In genomic region chr19:52307275-52307674, GRCh38 we compare ENCODE assay signal across 14 cellular contexts. TPM values are rescaled to one million over a fixed set of nuclear protein-coding genes. Genes with fewer than 3 reads are reported as not detected.
A peak's percentile ranks its signal among the peaks of the same experiment; 100 is the strongest.
DNase-seq lines count a peak whose midpoint lies in the region; ATAC-seq and TF ChIP-seq lines count a peak whose summit lies in the region.
"Had no signal": no experiment of that assay in that cellular context is flagged by ENCODE, and none has a peak within 500 bp of the region (broad histone marks: within the 10 kb centered on the region; RNA-seq: fewer than 3 reads in every experiment).

No MANE protein-coding gene starts in this region.

- H3K27ac ChIP-seq in Karpas-422 (ENCODE audit: low read length) (no peak overlapping the region), neural progenitor cell (no peak overlapping the region)
- H3K27ac ChIP-seq: uterus had no signal

- no peak overlapping the region for H3K27ac Mint-ChIP-seq in activated CD8-positive, alpha-beta T cell treated with anti-CD3 and anti-CD28 coated beads, Interleukin-2, amount 10 ng/mL, durations not matched to agents 7 days and 5 days
- no peak overlapping the region for H3K27ac Mint-ChIP-seq in activated CD8-positive, alpha-beta T cell treated with anti-CD3 and anti-CD28 coated beads for 36 hours
- H3K27ac Mint-ChIP-seq in neural progenitor cell: no peak overlapping the region
- H3K27ac Mint-ChIP-seq: activated T-cell treated with anti-CD3 and anti-CD28 coated beads, Interleukin-2, amount 50 U/mL, for 24 hours had no signal

- H4K20me1 ChIP-seq in Karpas-422 (ENCODE audit: insufficient read depth, low read depth, low read length): no peaks in the 10 kb centered on the region
- H4K20me1 ChIP-seq in neural progenitor cell (ENCODE audit: low read depth): no peaks in the 10 kb centered on the region

- H3K36me3 Mint-ChIP-seq in activated CD8-positive, alpha-beta T cell treated with anti-CD3 and anti-CD28 coated beads, Interleukin-2, amount 10 ng/mL, durations not matched to agents 7 days and 5 days (ENCODE audit: low read depth): peaks cover 85% of the 10 kb centered on the region
- H3K36me3 Mint-ChIP-seq in activated CD8-positive, alpha-beta T cell treated with anti-CD3 and anti-CD28 coated beads for 36 hours (ENCODE audit: low read depth): peaks cover 82% of the 10 kb centered on the region
- peaks cover 75% of the 10 kb centered on the region for H3K36me3 Mint-ChIP-seq in neural progenitor cell

- H3K9ac ChIP-seq in Karpas-422 (ENCODE audit: low read length) (no peak overlapping the region), neural progenitor cell (no peak overlapping the region)

- peaks cover 4% of the 10 kb centered on the region for H3F3A ChIP-seq in neural progenitor cell (ENCODE audit: low read depth)

- intact Hi-C loops in activated CD8-positive, alpha-beta T cell treated with anti-CD3 and anti-CD28 coated beads for 36 hours (cut with micrococcal nuclease): no loop called here

- peaks cover 93% of the 10 kb centered on the region for H3K36me3 ChIP-seq in Karpas-422 (ENCODE audit: insufficient read depth, low read length)
- H3K36me3 ChIP-seq in neural progenitor cell: peaks cover 61% of the 10 kb centered on the region
- H3K36me3 ChIP-seq: uterus had no signal

- peak; percentile 22 for DNase-seq in activated CD8-positive, alpha-beta T cell treated with anti-CD3 and anti-CD28 coated beads, Interleukin-2, amount 10 ng/mL, durations not matched to agents 7 days and 5 days
- DNase-seq in activated CD8-positive, alpha-beta T cell treated with anti-CD3 and anti-CD28 coated beads for 36 hours: no peak
- DNase-seq in Karpas-422 (peak; percentile 64), choroid plexus epithelial cell (ENCODE audit: low read depth) (peak; percentile 36), neural progenitor cell (ENCODE audit: low spot score) (peak; percentile 16), NCI-H82 treated with DMSO at 0.1 percent for 48 hours (lab: John Stamatoyannopoulos, UW; ENCODE audit: unreplicated experiment) (no peak), NCI-H128 (lab: John Stamatoyannopoulos, UW; ENCODE audit: unreplicated experiment) (no peak), putamen (ENCODE audit: low spot score) (no peak)
- DNase-seq: activated T-cell treated with anti-CD3 and anti-CD28 coated beads, Interleukin-2, amount 50 U/mL, for 24 hours; BE2C; naive B cell; NCI-H2081 treated with DMSO at 0.1 percent for 48 hours; uterus had no signal

- H3K4me3 ChIP-seq in Karpas-422 (ENCODE audit: low read length) (no peak overlapping the region), choroid plexus epithelial cell (ENCODE audit: low read depth, low read length) (no peak overlapping the region), neural progenitor cell (no peak overlapping the region)
- H3K4me3 ChIP-seq: uterus had no signal

- POLR2A ChIA-PET in activated CD8-positive, alpha-beta T cell treated with anti-CD3 and anti-CD28 coated beads, Interleukin-2, amount 10 ng/mL, durations not matched to agents 7 days and 5 days (lab: Charles Lee): no interaction called here
- POLR2A ChIA-PET in activated CD8-positive, alpha-beta T cell treated with anti-CD3 and anti-CD28 coated beads for 36 hours (lab: Charles Lee): no interaction called here

- no peak for TF ChIP-seq CTCF in activated CD8-positive, alpha-beta T cell treated with anti-CD3 and anti-CD28 coated beads for 36 hours (IDR thresholded peaks at IDR 0.05)
- TF ChIP-seq CTCF in choroid plexus epithelial cell (conservative IDR thresholded peaks at IDR 0.05; ENCODE audit: low read depth, low read length) (no peak), neural progenitor cell (IDR thresholded peaks at IDR 0.05) (no peak)

- no peak overlapping the region for H3K4me3 Mint-ChIP-seq in activated CD8-positive, alpha-beta T cell treated with anti-CD3 and anti-CD28 coated beads, Interleukin-2, amount 10 ng/mL, durations not matched to agents 7 days and 5 days
- no peak overlapping the region for H3K4me3 Mint-ChIP-seq in activated CD8-positive, alpha-beta T cell treated with anti-CD3 and anti-CD28 coated beads for 36 hours
- H3K4me3 Mint-ChIP-seq in neural progenitor cell: no peak overlapping the region
- H3K4me3 Mint-ChIP-seq: activated T-cell treated with anti-CD3 and anti-CD28 coated beads, Interleukin-2, amount 50 U/mL, for 24 hours had no signal

- H3K9me2 ChIP-seq in Karpas-422 (replicated peaks; ENCODE audit: insufficient read depth, low read length): no peaks in the 10 kb centered on the region

- H3K27me3 ChIP-seq in Karpas-422 (ENCODE audit: low read length) (no peaks in the 10 kb centered on the region), neural progenitor cell (no peaks in the 10 kb centered on the region)
- H3K27me3 ChIP-seq: BE2C, uterus had no signal

- no peaks in the 10 kb centered on the region for H3K27me3 Mint-ChIP-seq in activated CD8-positive, alpha-beta T cell treated with anti-CD3 and anti-CD28 coated beads, Interleukin-2, amount 10 ng/mL, durations not matched to agents 7 days and 5 days (ENCODE audit: low read depth)
- no peaks in the 10 kb centered on the region for H3K27me3 Mint-ChIP-seq in activated CD8-positive, alpha-beta T cell treated with anti-CD3 and anti-CD28 coated beads for 36 hours
- H3K27me3 Mint-ChIP-seq in neural progenitor cell (ENCODE audit: insufficient read depth, low read depth): peaks cover 2% of the 10 kb centered on the region
- H3K27me3 Mint-ChIP-seq: activated T-cell treated with anti-CD3 and anti-CD28 coated beads, Interleukin-2, amount 50 U/mL, for 24 hours; naive B cell had no signal

- ATAC-seq in activated CD8-positive, alpha-beta T cell treated with anti-CD3 and anti-CD28 coated beads, Interleukin-2, amount 10 ng/mL, durations not matched to agents 7 days and 5 days: no peak
- no peak for ATAC-seq in activated CD8-positive, alpha-beta T cell treated with anti-CD3 and anti-CD28 coated beads for 36 hours

- H3K9me3 Mint-ChIP-seq in activated CD8-positive, alpha-beta T cell treated with anti-CD3 and anti-CD28 coated beads, Interleukin-2, amount 10 ng/mL, durations not matched to agents 7 days and 5 days (ENCODE audit: insufficient read depth): peaks cover 60% of the 10 kb centered on the region
- peaks cover 56% of the 10 kb centered on the region for H3K9me3 Mint-ChIP-seq in activated CD8-positive, alpha-beta T cell treated with anti-CD3 and anti-CD28 coated beads for 36 hours
- peaks cover 75% of the 10 kb centered on the region for H3K9me3 Mint-ChIP-seq in neural progenitor cell

- H2AFZ ChIP-seq in Karpas-422 (ENCODE audit: low read length) (no peak overlapping the region), neural progenitor cell (replicated peaks) (no peak overlapping the region)

- peaks cover 44% of the 10 kb centered on the region for H3K79me2 ChIP-seq in Karpas-422 (ENCODE audit: low read length)
- H3K79me2 ChIP-seq in neural progenitor cell (ENCODE audit: low read depth): no peaks in the 10 kb centered on the region

- no peaks in the 10 kb centered on the region for H3K4me1 Mint-ChIP-seq in activated CD8-positive, alpha-beta T cell treated with anti-CD3 and anti-CD28 coated beads, Interleukin-2, amount 10 ng/mL, durations not matched to agents 7 days and 5 days (ENCODE audit: low read depth)
- no peaks in the 10 kb centered on the region for H3K4me1 Mint-ChIP-seq in activated CD8-positive, alpha-beta T cell treated with anti-CD3 and anti-CD28 coated beads for 36 hours (ENCODE audit: low read depth)
- no peaks in the 10 kb centered on the region for H3K4me1 Mint-ChIP-seq in neural progenitor cell
- H3K4me1 Mint-ChIP-seq: naive B cell had no signal

- H3K9me3 ChIP-seq in Karpas-422 (ENCODE audit: low read length) (peaks cover 61% of the 10 kb centered on the region), neural progenitor cell (ENCODE audit: low read depth) (peaks cover 24% of the 10 kb centered on the region)

- H3K4me2 ChIP-seq in Karpas-422 (ENCODE audit: low read depth, low read length, poor library complexity, severe bottlenecking): no peak overlapping the region
- H3K4me2 ChIP-seq in neural progenitor cell: no peak overlapping the region
- H3K4me2 ChIP-seq: smooth muscle cell had no signal

- H3K4me1 ChIP-seq in Karpas-422 (ENCODE audit: low read length) (no peaks in the 10 kb centered on the region), neural progenitor cell (no peaks in the 10 kb centered on the region)
- H3K4me1 ChIP-seq: BE2C, uterus had no signal

- CTCF ChIA-PET in activated CD8-positive, alpha-beta T cell treated with anti-CD3 and anti-CD28 coated beads, Interleukin-2, amount 10 ng/mL, durations not matched to agents 7 days and 5 days (lab: Charles Lee): no interaction called here
- CTCF ChIA-PET in activated CD8-positive, alpha-beta T cell treated with anti-CD3 and anti-CD28 coated beads for 36 hours (lab: Charles Lee): no interaction called here

RNA-seq across cellular contexts. Expression of gene ZNF480, which starts 10.3 kb away (rescaled TPM):
- 10 to 100 TPM; 15.2 to 15.7 TPM for total RNA-seq in activated CD8-positive, alpha-beta T cell treated with anti-CD3 and anti-CD28 coated beads, Interleukin-2, amount 10 ng/mL, durations not matched to agents 7 days and 5 days
- 1 to 10 TPM; 2.6 to 3.2 TPM for total RNA-seq in activated CD8-positive, alpha-beta T cell treated with anti-CD3 and anti-CD28 coated beads for 36 hours
- 26.7 and 33.9 TPM in 2 replicates for total RNA-seq in Karpas-422 (2014; rRNA removed; shearing (Covaris generic); ENCODE audit: low replicate concordance)
- 13.2 and 18.1 TPM in 2 replicates for total RNA-seq in neural progenitor cell (ENCODE audit: low replicate concordance)

RNA-seq across cellular contexts. Expression of gene ZNF610, which starts 28.8 kb away (rescaled TPM):
- total RNA-seq in activated CD8-positive, alpha-beta T cell treated with anti-CD3 and anti-CD28 coated beads, Interleukin-2, amount 10 ng/mL, durations not matched to agents 7 days and 5 days: 1 to 10 TPM; 1.5 to 1.6 TPM
- total RNA-seq in activated CD8-positive, alpha-beta T cell treated with anti-CD3 and anti-CD28 coated beads for 36 hours: 1 to 10 TPM; 1.4 to 3.2 TPM
- 12.6 and 20.1 TPM in 2 replicates for total RNA-seq in Karpas-422 (2014; rRNA removed; shearing (Covaris generic); ENCODE audit: low replicate concordance)
- total RNA-seq in neural progenitor cell (ENCODE audit: low replicate concordance): 13.0 and 13.1 TPM in 2 replicates

RNA-seq across cellular contexts. Expression of gene ZNF766, which starts 37.9 kb away (rescaled TPM):
- 10 to 100 TPM; 18.9 to 23.7 TPM for total RNA-seq in activated CD8-positive, alpha-beta T cell treated with anti-CD3 and anti-CD28 coated beads, Interleukin-2, amount 10 ng/mL, durations not matched to agents 7 days and 5 days
- total RNA-seq in activated CD8-positive, alpha-beta T cell treated with anti-CD3 and anti-CD28 coated beads for 36 hours: 10 to 100 TPM; 30.7 to 32.9 TPM
- total RNA-seq in Karpas-422 (2014; rRNA removed; shearing (Covaris generic); ENCODE audit: low replicate concordance): 13.9 and 23.3 TPM in 2 replicates
- total RNA-seq in neural progenitor cell (ENCODE audit: low replicate concordance): 27.2 and 66.1 TPM in 2 replicates

Comparison
In these comparisons a context has a peak if more than half of its experiments do, and no peak if none do; other contexts are left out.
1. DNase-seq: peak in activated CD8-positive, alpha-beta T cell treated with anti-CD3 and anti-CD28 coated beads, Interleukin-2, amount 10 ng/mL, durations not matched to agents 7 days and 5 days (single experiment), Karpas-422 (single experiment), choroid plexus epithelial cell (single experiment) and neural progenitor cell (single experiment); none in activated CD8-positive, alpha-beta T cell treated with anti-CD3 and anti-CD28 coated beads for 36 hours (single experiment), NCI-H82 treated with DMSO at 0.1 percent for 48 hours (single experiment), NCI-H128 (single experiment) and putamen (single experiment).